17 cellular contexts compared by ENCODE assay signal in the genomic region with DNA sequence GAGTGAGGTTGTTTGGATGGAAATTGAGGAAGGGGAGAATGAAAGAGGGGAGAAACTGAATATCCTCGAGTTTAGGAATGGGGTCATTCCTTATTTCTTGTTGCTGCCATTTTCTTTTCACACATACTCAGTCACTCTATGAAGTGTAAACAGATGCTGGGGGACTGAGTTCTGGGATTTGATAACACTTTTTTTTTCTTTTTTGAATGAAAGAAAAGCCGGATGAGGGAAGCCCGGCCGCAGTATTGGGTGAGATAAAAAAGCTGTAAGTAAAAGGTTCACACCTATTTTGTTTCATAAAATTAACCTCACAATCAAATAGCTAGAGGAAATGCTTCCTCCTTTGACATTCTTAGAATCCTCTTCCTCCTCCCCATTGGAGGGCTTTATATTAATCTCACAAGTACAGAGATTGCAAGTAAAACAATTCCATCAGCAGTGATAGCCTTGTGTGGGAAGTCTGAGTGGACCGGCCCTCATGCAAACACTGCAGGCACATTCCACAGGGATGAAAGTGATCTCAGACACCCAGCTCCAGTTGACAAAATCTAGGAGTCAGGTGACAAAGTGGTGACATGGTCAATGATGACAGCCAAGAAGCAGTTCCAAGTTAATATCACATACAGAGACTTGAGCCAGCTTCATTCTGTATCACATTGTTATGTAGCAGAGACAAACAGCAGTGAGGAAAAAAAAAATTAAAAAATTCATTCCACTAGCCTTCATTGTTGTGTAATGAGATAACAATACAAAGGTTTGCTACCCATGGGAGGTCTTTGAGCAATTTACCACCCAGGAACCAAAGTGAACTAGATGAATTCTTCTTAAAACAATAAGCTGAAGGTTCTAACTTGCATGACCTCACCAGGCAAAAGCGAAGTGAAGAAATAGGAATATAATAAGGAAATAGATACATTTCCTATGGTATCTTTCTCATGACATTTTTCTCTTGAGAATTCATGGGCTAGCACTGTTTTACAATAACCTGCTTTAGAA.
A peak's percentile ranks its signal among the peaks of the same experiment; 100 is the strongest.
DNase-seq lines count a peak whose midpoint lies in the region; ATAC-seq and TF ChIP-seq lines count a peak whose summit lies in the region.
"Had no signal": no experiment of that assay in that cellular context is flagged by ENCODE, and none has a peak within 500 bp of the region (broad histone marks: within the 10 kb centered on the region; RNA-seq: fewer than 3 reads in every experiment).

No MANE protein-coding gene starts in this region.

- H4K91ac ChIP-seq in neuronal stem cell (ENCODE audit: low read depth, low read length, poor library complexity): no peak overlapping the region

- H2BK15ac ChIP-seq in neuronal stem cell (ENCODE audit: low read length): no peak overlapping the region

- no peak overlapping the region for H3K14ac ChIP-seq in neuronal stem cell (ENCODE audit: low read length)

- no peak overlapping the region for H2BK12ac ChIP-seq in neuronal stem cell (ENCODE audit: low read length)

- H2AFZ ChIP-seq in neuronal stem cell (ENCODE audit: low read length): peak overlapping the region; percentile 77

- no peak overlapping the region for H3K4ac ChIP-seq in neuronal stem cell (ENCODE audit: low read length)

- TF ChIP-seq CTCF in fibroblast of the aortic adventitia (IDR thresholded peaks at IDR 0.05; ENCODE audit: insufficient read depth, low read length): no peak

- no peak for ATAC-seq in HG02852 (IDR thresholded peaks at IDR 0.05; ENCODE audit: unreplicated experiment)
- ATAC-seq: naive thymus-derived CD4-positive, alpha-beta T cell had no signal

- no peak overlapping the region for H2AK5ac ChIP-seq in neuronal stem cell (ENCODE audit: low read depth, low read length)

- no peak overlapping the region for H2BK120ac ChIP-seq in neuronal stem cell (ENCODE audit: low read depth, low read length)

- H3K9me3 ChIP-seq in SJSA1 (replicated peaks) (no peaks in the 10 kb centered on the region), neuronal stem cell (replicated peaks in 1 of 2; ENCODE audit: control insufficient read depth in 2 of 2, insufficient read depth in 1 of 2, low read depth in 1 of 2, low read length in 2 of 2) (no peaks in the 10 kb centered on the region)
- H3K9me3 ChIP-seq: colonic mucosa had no signal

- no peaks in the 10 kb centered on the region for H3K79me1 ChIP-seq in neuronal stem cell (ENCODE audit: low read depth, low read length)

- no peak overlapping the region for H4K8ac ChIP-seq in neuronal stem cell (ENCODE audit: low read depth, low read length)

- peaks cover 54% of the 10 kb centered on the region for H3K4me1 ChIP-seq in SJSA1 (replicated peaks)
- H3K4me1 ChIP-seq in neuronal stem cell (ENCODE audit: control insufficient read depth in 2 of 2, insufficient read depth in 1 of 2, low read depth in 1 of 2, low read length in 2 of 2): peaks cover 11 to 23% of the 10 kb centered on the region in 2 donors
- H3K4me1 ChIP-seq: colonic mucosa had no signal

- no peak overlapping the region for H3K23ac ChIP-seq in neuronal stem cell (ENCODE audit: low read depth, low read length, poor library complexity)

- DNase-seq in Daoy (ENCODE audit: low read depth): peak; percentile 21
- peak; percentile 82 to 93 for DNase-seq in SJSA1 (ENCODE audit: low read depth in 1 of 2, low spot score in 2 of 2)
- peak; percentile 72 for DNase-seq in fibroblast of the aortic adventitia (ENCODE audit: low read depth)
- DNase-seq in neuronal stem cell (ENCODE audit: low spot score): peak; percentile 8
- no peak for DNase-seq in NCI-H2029 (lab: John Stamatoyannopoulos, UW)
- no peak for DNase-seq in stimulated activated CD4-positive, alpha-beta T cell treated with anti-CD3 and anti-CD28 coated beads, Interleukin-2, amount 100 ng/mL, for 48 hours
- no peak for DNase-seq in cerebellar nuclear complex (lab: John Stamatoyannopoulos, UW)
- DNase-seq: activated naive CD8-positive, alpha-beta T cell treated with anti-CD3 and anti-CD28 coated beads, Interleukin-2, amount 10 ng/mL, durations not matched to agents 7 days and 5 days; colonic mucosa; GDM1; hypothalamus; naive thymus-derived CD4-positive, alpha-beta T cell; NCI-H2081 treated with DMSO at 0.1 percent for 48 hours; NCI-H774; stimulated activated CD8-positive, alpha-beta memory T cell treated with anti-CD3 and anti-CD28 coated beads, Interleukin-4, amount 100 ng/mL, for 48 hours had no signal

- peak overlapping the region; percentile 94 for H3K27ac ChIP-seq in SJSA1
- no peak overlapping the region for H3K27ac ChIP-seq in neuronal stem cell (replicated peaks; ENCODE audit: low read length)
- H3K27ac ChIP-seq: colonic mucosa, epithelial cell of prostate had no signal

- no peak overlapping the region for H2BK5ac ChIP-seq in neuronal stem cell (ENCODE audit: low read length)

- H3K18ac ChIP-seq in neuronal stem cell (ENCODE audit: low read length): no peak overlapping the region

- WGBS in neuronal stem cell (ENCODE audit: extremely low coverage in 2 of 2, insufficient read length in 2 of 2, insufficient replicate concordance in 1 of 2), 2 donors: no CpG with 5 or more reads among the region's 6 CpGs

- H3K4me2 ChIP-seq in neuronal stem cell (ENCODE audit: insufficient read depth, low read length, poor library complexity, severe bottlenecking): no peak overlapping the region

- H3K27me3 ChIP-seq in SJSA1 (replicated peaks) (no peaks in the 10 kb centered on the region), neuronal stem cell (ENCODE audit: control insufficient read depth in 3 of 3, insufficient read depth in 3 of 3, low read depth in 1 of 3, low read length in 3 of 3) (no peaks in the 10 kb centered on the region)
- H3K27me3 ChIP-seq: colonic mucosa had no signal

- no peak overlapping the region for H3K9ac ChIP-seq in neuronal stem cell (ENCODE audit: low read depth, low read length, poor library complexity)

- H3K36me3 ChIP-seq in SJSA1 (no peaks in the 10 kb centered on the region), neuronal stem cell (replicated peaks in 1 of 2; ENCODE audit: control insufficient read depth in 2 of 2, insufficient read depth in 2 of 2, low read length in 2 of 2) (no peaks in the 10 kb centered on the region)
- H3K36me3 ChIP-seq: colonic mucosa had no signal

- H3K4me3 ChIP-seq in SJSA1: no peak overlapping the region
- H3K4me3 ChIP-seq in fibroblast of the aortic adventitia (ENCODE audit: low read depth, low read length): no peak overlapping the region
- H3K4me3 ChIP-seq in neuronal stem cell (ENCODE audit: low read length in 2 of 2): no peak overlapping the region
- H3K4me3 ChIP-seq: colonic mucosa had no signal

Comparison
In these comparisons a context has a peak if more than half of its experiments do, and no peak if none do; other contexts are left out.
1. DNase-seq: peak in Daoy (single experiment), SJSA1 (2 of 2), fibroblast of the aortic adventitia (single experiment) and neuronal stem cell (single experiment); none in NCI-H2029 (single experiment), stimulated activated CD4-positive, alpha-beta T cell treated with anti-CD3 and anti-CD28 coated beads, Interleukin-2, amount 100 ng/mL, for 48 hours (0 of 2) and cerebellar nuclear complex (0 of 2).